9 cellular contexts compared by ENCODE assay signal in the genomic region with DNA sequence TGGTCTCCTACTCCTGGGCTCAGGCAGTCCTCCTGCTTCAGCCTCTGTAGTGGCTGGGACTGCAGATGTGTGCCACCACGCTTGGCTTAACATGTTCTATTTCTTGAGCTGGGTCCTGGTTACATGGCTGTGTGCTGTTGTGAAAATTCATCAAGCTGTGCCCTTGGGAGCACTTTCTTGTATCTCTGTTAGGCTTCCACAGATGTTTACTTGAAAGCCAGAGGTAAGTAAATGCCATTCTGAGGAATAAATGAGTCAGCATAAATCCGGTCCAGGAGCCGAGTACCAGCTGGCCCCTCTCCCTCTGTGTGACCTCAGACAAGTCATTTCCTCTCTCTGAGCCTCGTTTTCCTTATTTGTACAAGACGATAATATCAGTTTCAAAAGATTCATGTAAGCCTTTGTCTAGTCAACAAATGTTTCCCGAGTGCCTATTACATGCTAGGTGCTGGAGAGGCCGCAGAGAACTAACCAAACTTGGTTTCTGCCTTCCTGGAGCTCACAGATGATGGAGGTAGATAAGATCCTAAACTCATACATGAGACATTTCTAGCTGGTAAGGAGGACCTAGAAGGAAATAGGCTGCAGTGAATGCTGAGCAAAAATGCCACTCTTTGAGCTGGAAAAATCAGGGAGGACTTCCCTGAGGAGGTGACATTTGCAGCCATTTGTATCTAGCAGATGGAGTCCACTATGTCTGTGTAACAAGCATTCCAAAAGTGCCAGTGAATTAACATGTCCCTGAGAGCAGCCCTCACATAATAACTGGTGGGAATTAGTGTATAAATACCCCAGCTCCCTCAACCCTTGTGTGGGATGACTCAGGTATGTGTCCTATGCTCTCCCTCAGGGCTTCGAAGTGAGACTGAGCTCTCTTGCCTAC. TPM values are rescaled to one million over a fixed set of nuclear protein-coding genes. Genes with fewer than 3 reads are reported as not detected.
DNase-seq lines count a peak whose midpoint lies in the region; ATAC-seq and TF ChIP-seq lines count a peak whose summit lies in the region.
"Had no signal": no experiment of that assay in that cellular context is flagged by ENCODE, and none has a peak within 500 bp of the region (broad histone marks: within the 10 kb centered on the region; RNA-seq: fewer than 3 reads in every experiment).

No MANE protein-coding gene starts in this region.

- TF ChIP-seq CTCF in transverse colon (IDR thresholded peaks at IDR 0.05) (no peak), foreskin keratinocyte (conservative IDR thresholded peaks at IDR 0.05) (no peak)

- no peak for TF ChIP-seq EP300 in transverse colon (IDR thresholded peaks at IDR 0.05; ENCODE audit: low read depth)

- peak overlapping the region; percentile 92 for H3K27ac Mint-ChIP-seq in T-helper 2 cell treated with Interferon-gamma antibody and Interleukin-4, amounts not matched to agents 5 μg/mL and 100 μg/mL, for 36 hours
- H3K27ac Mint-ChIP-seq: nephron had no signal

- peaks cover 59% of the 10 kb centered on the region for H3K27me3 ChIP-seq in transverse colon
- peaks cover 52% of the 10 kb centered on the region for H3K27me3 ChIP-seq in foreskin keratinocyte

- H3K4me3 ChIP-seq in transverse colon = no peak overlapping the region

- no peaks in the 10 kb centered on the region for H3K36me3 ChIP-seq in transverse colon

- H3K4me1 ChIP-seq in transverse colon = peaks cover 0 to 21% (median 9%) of the 10 kb centered on the region in 4 donors
- no peaks in the 10 kb centered on the region for H3K4me1 ChIP-seq in foreskin keratinocyte

- H3K4me1 Mint-ChIP-seq in T-helper 2 cell treated with Interferon-gamma antibody and Interleukin-4, amounts not matched to agents 5 μg/mL and 100 μg/mL, for 36 hours (ENCODE audit: low read depth) = peaks cover 52% of the 10 kb centered on the region

- no peak for TF ChIP-seq POLR2A in transverse colon (IDR thresholded peaks at IDR 0.05)

- WGBS in transverse colon (ENCODE audit: low coverage in 1 of 2), 2 donors = 36 to 44% methylated on average over 1 to 8 of the region's 8 CpGs

- intact Hi-C loops in transverse colon (cut with DNase I; ENCODE audit: low total_unique reads) = no loop called here

- in situ Hi-C loops in transverse colon (cut with MboI; ENCODE audit: low pct_ligation_motif_present in 1 of 4, low pct_unique_long_range_greater_than_20kb in 1 of 4, low sequenced_read_pairs in 3 of 4) = no loop called here

- peaks cover 26% of the 10 kb centered on the region for H3K36me3 Mint-ChIP-seq in T-helper 2 cell treated with Interferon-gamma antibody and Interleukin-4, amounts not matched to agents 5 μg/mL and 100 μg/mL, for 36 hours (ENCODE audit: low read depth)

- H3K4me3 Mint-ChIP-seq in T-helper 2 cell treated with Interferon-gamma antibody and Interleukin-4, amounts not matched to agents 5 μg/mL and 100 μg/mL, for 36 hours = peak overlapping the region; percentile 78
- H3K4me3 Mint-ChIP-seq: nephron had no signal

- H3K9me3 ChIP-seq in transverse colon = no peaks in the 10 kb centered on the region

- H3K27ac ChIP-seq in transverse colon (peak overlapping the region in 3 of 4 donors; percentile 21 to 31 (median 30)), foreskin keratinocyte (no peak overlapping the region)

- DNase-seq in T-helper 2 cell treated with Interferon-gamma antibody and Interleukin-4, amounts not matched to agents 5 μg/mL and 100 μg/mL, for 36 hours (ENCODE audit: low spot score) = peak; percentile 82
- DNase-seq in dermis blood vessel endothelial cell (peak; percentile 97), transverse colon (peak; percentile 23), foreskin keratinocyte (no peak), NCI-H146 (lab: John Stamatoyannopoulos, UW) (no peak)

- no peaks in the 10 kb centered on the region for H3K9me3 Mint-ChIP-seq in T-helper 2 cell treated with Interferon-gamma antibody and Interleukin-4, amounts not matched to agents 5 μg/mL and 100 μg/mL, for 36 hours
- H3K9me3 Mint-ChIP-seq: nephron had no signal

- peaks cover 13% of the 10 kb centered on the region for H3K27me3 Mint-ChIP-seq in T-helper 2 cell treated with Interferon-gamma antibody and Interleukin-4, amounts not matched to agents 5 μg/mL and 100 μg/mL, for 36 hours (ENCODE audit: low read depth)

- ATAC-seq in GM18861 (IDR thresholded peaks at IDR 0.05; ENCODE audit: unreplicated experiment) (peak; percentile 68), HG03064 (IDR thresholded peaks at IDR 0.05; ENCODE audit: low read depth, unreplicated experiment) (peak; percentile 49), foreskin keratinocyte (no peak), HG02970 (IDR thresholded peaks at IDR 0.05; ENCODE audit: low FRiP score, unreplicated experiment) (no peak)

RNA-seq across cellular contexts. Expression of a gene that starts 2.7 kb away (rescaled TPM):
- total RNA-seq in dermis blood vessel endothelial cell (24.0 and 24.8 TPM in 2 replicates), transverse colon (100 to 1,000 TPM in 1 of 4 donors, 10 to 100 TPM in 1, 1 to 10 TPM in 2; 1.9 to 117 (median 15.3) TPM), foreskin keratinocyte (not detected in 2 replicates)
- not detected in 2 replicates for polyA plus RNA-seq in foreskin keratinocyte

RNA-seq across cellular contexts. Expression of a gene that starts 12.2 kb away (rescaled TPM):
- total RNA-seq in dermis blood vessel endothelial cell (0.05 TPM in 1 of 2 replicates, not detected in the other), transverse colon (not detected), foreskin keratinocyte (not detected in 2 replicates)
- not detected in 2 replicates for polyA plus RNA-seq in foreskin keratinocyte

RNA-seq across cellular contexts. Expression of a gene that starts 17.3 kb away (rescaled TPM):
- total RNA-seq in dermis blood vessel endothelial cell (9.2 and 14.7 TPM in 2 replicates), transverse colon (10 to 100 TPM; 31.0 to 63.6 (median 42.0) TPM), foreskin keratinocyte (16.7 TPM in 2 replicates)
- polyA plus RNA-seq in foreskin keratinocyte = 21.9 and 22.2 TPM in 2 replicates

RNA-seq across cellular contexts. Expression of a gene that starts 41.2 kb away (rescaled TPM):
- total RNA-seq in dermis blood vessel endothelial cell (not detected in 2 replicates), transverse colon (not detected), foreskin keratinocyte (0.04 and 0.10 TPM in 2 replicates)
- polyA plus RNA-seq in foreskin keratinocyte = 0.02 and 0.03 TPM in 2 replicates

RNA-seq across cellular contexts. Expression of a gene that starts 48.3 kb away (rescaled TPM):
- total RNA-seq in dermis blood vessel endothelial cell (49.0 and 70.8 TPM in 2 replicates), transverse colon (100 to 1,000 TPM; 112 to 329 (median 172) TPM), foreskin keratinocyte (42.7 and 43.1 TPM in 2 replicates)
- polyA plus RNA-seq in foreskin keratinocyte = 32.4 and 35.7 TPM in 2 replicates

Comparison
In these comparisons a context has a peak if more than half of its experiments do, and no peak if none do; other contexts are left out.
1. ATAC-seq: peak in GM18861 (single experiment) and HG03064 (single experiment); none in foreskin keratinocyte (single experiment) and HG02970 (single experiment).
2. DNase-seq: peak in T-helper 2 cell treated with Interferon-gamma antibody and Interleukin-4, amounts not matched to agents 5 μg/mL and 100 μg/mL, for 36 hours (single experiment), dermis blood vessel endothelial cell (single experiment) and transverse colon (single experiment); none in foreskin keratinocyte (0 of 2) and NCI-H146 (single experiment).